In the genomic region with DNA sequence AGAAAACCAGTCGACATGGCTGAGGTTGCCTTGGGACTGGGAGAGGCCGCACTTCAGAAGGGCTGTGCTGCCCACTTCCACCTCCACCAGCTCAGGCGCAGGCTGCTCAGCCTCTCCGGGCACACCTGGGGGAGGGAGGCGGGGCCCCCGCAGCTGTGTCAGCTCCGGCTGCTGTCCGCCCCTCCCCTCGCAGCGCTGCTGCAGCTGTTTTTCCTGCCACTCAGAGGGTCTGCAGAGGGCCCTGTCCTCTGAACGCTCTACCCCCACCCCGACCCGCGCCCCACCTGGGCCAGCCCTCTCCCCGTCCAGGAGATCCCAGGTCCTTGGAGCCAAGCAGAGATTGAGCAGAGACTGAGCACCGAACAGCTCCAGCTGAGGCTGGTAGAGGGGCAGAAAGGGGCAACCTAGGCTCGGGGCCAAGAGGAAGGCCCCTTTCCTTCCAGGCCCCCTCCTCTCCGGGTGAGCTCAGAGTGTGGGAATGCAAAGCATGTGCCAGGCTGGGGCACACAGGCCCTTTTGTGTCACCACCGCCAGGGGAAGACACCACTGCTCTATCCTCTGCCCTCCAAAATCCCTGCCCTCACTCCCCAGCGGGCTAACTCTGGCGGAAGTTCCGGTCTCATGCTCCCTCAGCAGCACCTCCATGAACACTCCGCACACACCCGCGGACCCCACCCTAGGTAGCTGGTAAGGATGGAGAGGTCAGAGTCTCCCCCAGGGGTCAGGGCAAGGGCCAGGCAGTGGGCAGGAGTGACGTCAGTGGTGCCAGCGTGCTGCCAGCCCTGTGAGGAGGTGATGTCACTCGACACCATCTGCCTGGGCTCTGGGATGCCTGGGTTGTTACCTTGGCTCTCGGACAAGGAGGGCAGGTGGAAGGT, we compare ENCODE assay signal across 7 cellular contexts. TPM values are rescaled to one million over a fixed set of nuclear protein-coding genes. Genes with fewer than 3 reads are reported as not detected.
DNase-seq lines count a peak whose midpoint lies in the region; ATAC-seq and TF ChIP-seq lines count a peak whose summit lies in the region.

No MANE protein-coding gene starts in this region.

- H3K4me1 ChIP-seq in cardiac muscle cell (ENCODE audit: low read depth): peaks cover 36% of the 10 kb centered on the region
- peaks cover 51% of the 10 kb centered on the region in 2 experiments for H3K4me1 ChIP-seq in trophoblast cell (ENCODE audit: control insufficient read depth in 1 of 2, insufficient read depth in 2 of 2, low read length in 2 of 2)

- H2BK12ac ChIP-seq in trophoblast cell (ENCODE audit: low read length): peak overlapping the region; percentile 31

- H3K9me3 ChIP-seq in cardiac muscle cell (ENCODE audit: low read depth) (no peaks in the 10 kb centered on the region), trophoblast cell (ENCODE audit: insufficient read depth, low read depth, low read length) (no peaks in the 10 kb centered on the region)

- H3K9ac ChIP-seq in trophoblast cell (ENCODE audit: low read length): peak overlapping the region; percentile 24

- peak overlapping the region; percentile 13 for H4K12ac ChIP-seq in trophoblast cell (ENCODE audit: low read depth, low read length)

- peaks cover 35% of the 10 kb centered on the region for H3K79me1 ChIP-seq in trophoblast cell (ENCODE audit: low read length)

- H3K79me2 ChIP-seq in trophoblast cell (ENCODE audit: control insufficient read depth, insufficient read depth, low read length, poor library complexity): peaks cover 3% of the 10 kb centered on the region

- H3K4me2 ChIP-seq in trophoblast cell (ENCODE audit: low read length): peak overlapping the region; percentile 97

- no peak for TF ChIP-seq CTCF in cardiac muscle cell (IDR thresholded peaks at IDR 0.05; ENCODE audit: low read depth, low read length)

- H2AK5ac ChIP-seq in trophoblast cell (ENCODE audit: low read length): peak overlapping the region; percentile 60

- peak; percentile 59 to 83 for DNase-seq in NCI-H526 (lab: John Stamatoyannopoulos, UW)
- peak; percentile 65 for DNase-seq in activated naive CD4-positive, alpha-beta T cell treated with anti-CD3 and anti-CD28 coated beads, Interleukin-2, amount 50 U/mL, for 16 hours
- peak in 1 of 2 donors; percentile 25 for DNase-seq in cardiac muscle cell (ENCODE audit: low read depth in 1 of 2, low spot score in 1 of 2)
- peak in 1 of 2 donors; percentile 62 for DNase-seq in trophoblast cell
- no peak for DNase-seq in NCI-H82 treated with DMSO at 0.1 percent for 48 hours (lab: John Stamatoyannopoulos, UW; ENCODE audit: unreplicated experiment)

- peak overlapping the region; percentile 41 for H3K14ac ChIP-seq in trophoblast cell (ENCODE audit: low read length)

- H3K36me3 ChIP-seq in cardiac muscle cell (no peaks in the 10 kb centered on the region), trophoblast cell (ENCODE audit: control insufficient read depth in 1 of 2, insufficient read depth in 2 of 2, low read length in 2 of 2) (peaks cover 33 to 36% of the 10 kb centered on the region in 2 experiments)

- H3K4me3 ChIP-seq in cardiac muscle cell: peak overlapping the region; percentile 35
- H3K4me3 ChIP-seq in trophoblast cell (ENCODE audit: low read depth, low read length): peak overlapping the region; percentile 87

- H3K4ac ChIP-seq in trophoblast cell (ENCODE audit: low read depth, low read length): no peak overlapping the region

- H4K8ac ChIP-seq in trophoblast cell (ENCODE audit: low read depth, low read length): no peak overlapping the region

- WGBS in trophoblast cell (ENCODE audit: extremely low coverage, insufficient coverage, insufficient read length): no CpG with 5 or more reads among the region's 29 CpGs

- H3K27me3 ChIP-seq in cardiac muscle cell (peaks cover 24% of the 10 kb centered on the region), trophoblast cell (ENCODE audit: insufficient read depth, low read length) (peaks cover 6% of the 10 kb centered on the region)

- H2BK120ac ChIP-seq in trophoblast cell (ENCODE audit: insufficient read depth, low read length, poor library complexity): peak overlapping the region; percentile 43

- peak; percentile 40 for ATAC-seq in GM18502 (IDR thresholded peaks at IDR 0.05; ENCODE audit: poor library complexity, unreplicated experiment)
- ATAC-seq in GM21381 (IDR thresholded peaks at IDR 0.05; ENCODE audit: unreplicated experiment): no peak

- no peak overlapping the region for H2BK5ac ChIP-seq in trophoblast cell (ENCODE audit: low read depth, low read length, poor library complexity)

- H3K18ac ChIP-seq in trophoblast cell (ENCODE audit: low read length): peak overlapping the region; percentile 42

- H3K23ac ChIP-seq in trophoblast cell (ENCODE audit: low read length): peak overlapping the region; percentile 3

- H3K27ac ChIP-seq in cardiac muscle cell (no peak overlapping the region), trophoblast cell (ENCODE audit: low read depth, low read length) (no peak overlapping the region)

- H2AFZ ChIP-seq in trophoblast cell (ENCODE audit: insufficient read depth, low read length, poor library complexity): peak overlapping the region; percentile 15

- H4K91ac ChIP-seq in trophoblast cell (ENCODE audit: low read depth, low read length): peak overlapping the region; percentile 20

RNA-seq across cellular contexts. Expression of a gene that starts 1.6 kb away (rescaled TPM):
- 32.5 and 49.3 TPM in 2 replicates for total RNA-seq in cardiac muscle cell
- 13.8 and 14.8 TPM in 2 replicates for polyA plus RNA-seq in cardiac muscle cell
- polyA plus RNA-seq in trophoblast cell (2013): 42.9 and 51.1 TPM in 2 replicates

RNA-seq across cellular contexts. Expression of a gene that starts 18.9 kb away (rescaled TPM):
- total RNA-seq in cardiac muscle cell: 7.3 and 18.6 TPM in 2 replicates
- polyA plus RNA-seq in cardiac muscle cell: 45.6 and 99.8 TPM in 2 replicates
- polyA plus RNA-seq in trophoblast cell (2013): 40.9 and 41.2 TPM in 2 replicates

RNA-seq across cellular contexts. Expression of a gene that starts 25.3 kb away (rescaled TPM):
- 3.4 and 8.0 TPM in 2 replicates for total RNA-seq in cardiac muscle cell
- polyA plus RNA-seq in cardiac muscle cell: 5.8 and 10.4 TPM in 2 replicates
- 1.3 and 1.8 TPM in 2 replicates for polyA plus RNA-seq in trophoblast cell (2013)

RNA-seq across cellular contexts. Expression of a gene that starts 31.1 kb away (rescaled TPM):
- total RNA-seq in cardiac muscle cell: not detected in 2 replicates
- polyA plus RNA-seq in cardiac muscle cell: not detected in 2 replicates
- not detected in 2 replicates for polyA plus RNA-seq in trophoblast cell (2013)
